In genomic region chr5:61416410-61416809, GRCh38 we compare ENCODE assay signal across 16 cellular contexts.
DNase-seq lines count a peak whose midpoint lies in the region; ATAC-seq, FAIRE-seq and TF ChIP-seq lines count a peak whose summit lies in the region.
"Had no signal": no experiment of that assay in that cellular context is flagged by ENCODE, and none has a peak within 500 bp of the region (broad histone marks: within the 10 kb centered on the region; RNA-seq: fewer than 3 reads in every experiment).

No MANE protein-coding gene starts in this region.

- H3K4me2 ChIP-seq in neural progenitor cell, result peak overlapping the region; percentile 59

- H3K9ac ChIP-seq in endodermal cell (ENCODE audit: extremely low read depth, low read length, poor library complexity, severe bottlenecking) (no peak overlapping the region), neural progenitor cell (no peak overlapping the region)

- H3K27ac ChIP-seq in endodermal cell (ENCODE audit: low read depth, low read length) (peak overlapping the region; percentile 6), neural progenitor cell (peak overlapping the region; percentile 79), small intestine (ENCODE audit: low read depth in 1 of 2, low read length in 1 of 2) (no peak overlapping the region)
- H3K27ac ChIP-seq: psoas muscle had no signal

- peaks cover 72% of the 10 kb centered on the region for H4K20me1 ChIP-seq in neural progenitor cell (ENCODE audit: low read depth)

- H3K27me3 ChIP-seq in endodermal cell (ENCODE audit: control insufficient read depth, insufficient read depth, low read length, poor library complexity, severe bottlenecking), result peaks cover 16% of the 10 kb centered on the region
- H3K27me3 ChIP-seq in neural progenitor cell, result no peaks in the 10 kb centered on the region
- no peaks in the 10 kb centered on the region for H3K27me3 ChIP-seq in small intestine (ENCODE audit: control insufficient read depth in 2 of 2, insufficient read depth in 2 of 2, low read length in 2 of 2)

- no peak overlapping the region for H2AFZ ChIP-seq in neural progenitor cell (replicated peaks)

- H3K9me3 Mint-ChIP-seq in endodermal cell, result peaks cover 4% of the 10 kb centered on the region
- H3K9me3 Mint-ChIP-seq in neural progenitor cell, result peaks cover 29% of the 10 kb centered on the region

- no peak overlapping the region for H3K4me3 Mint-ChIP-seq in endodermal cell
- no peak overlapping the region for H3K4me3 Mint-ChIP-seq in neural progenitor cell
- H3K4me3 Mint-ChIP-seq: activated naive CD8-positive, alpha-beta T cell treated with anti-CD3 and anti-CD28 coated beads for 36 hours; dendritic cell treated with granulocyte-macrophage colony-stimulating factor and Interleukin-4, amounts not matched to agents 40 ng/mL and 50 ng/mL, for 4 days; immature natural killer cell had no signal

- peaks cover 4% of the 10 kb centered on the region for H3K9me3 ChIP-seq in endodermal cell (ENCODE audit: control insufficient read depth, low read length)
- H3K9me3 ChIP-seq in neural progenitor cell (ENCODE audit: low read depth), result no peaks in the 10 kb centered on the region
- no peaks in the 10 kb centered on the region for H3K9me3 ChIP-seq in small intestine (ENCODE audit: control insufficient read depth, low read depth)

- H3K4me3 ChIP-seq in endodermal cell (ENCODE audit: low read length), result no peak overlapping the region
- H3K4me3 ChIP-seq in neural progenitor cell, result peak overlapping the region; percentile 10
- no peak overlapping the region for H3K4me3 ChIP-seq in small intestine (ENCODE audit: low read depth in 1 of 2, low read length in 2 of 2)
- H3K4me3 ChIP-seq: psoas muscle had no signal

- no peak for FAIRE-seq in small intestine (lab: Jason Lieb, UNC)

- H3K27ac Mint-ChIP-seq in endodermal cell (peak overlapping the region; percentile 71), neural progenitor cell (peak overlapping the region; percentile 46)
- H3K27ac Mint-ChIP-seq: activated naive CD8-positive, alpha-beta T cell treated with anti-CD3 and anti-CD28 coated beads for 36 hours; dendritic cell treated with granulocyte-macrophage colony-stimulating factor and Interleukin-4, amounts not matched to agents 40 ng/mL and 50 ng/mL, for 4 days; immature natural killer cell had no signal

- no peaks in the 10 kb centered on the region for H3K36me3 ChIP-seq in endodermal cell (ENCODE audit: control insufficient read depth, insufficient read depth, low read length)
- no peaks in the 10 kb centered on the region for H3K36me3 ChIP-seq in neural progenitor cell
- H3K36me3 ChIP-seq in small intestine (ENCODE audit: control insufficient read depth in 2 of 2, insufficient read depth in 2 of 2, low read length in 2 of 2), result no peaks in the 10 kb centered on the region

- H3K27me3 Mint-ChIP-seq in endodermal cell (ENCODE audit: insufficient read depth) (no peaks in the 10 kb centered on the region), neural progenitor cell (ENCODE audit: insufficient read depth, low read depth) (peaks cover 2% of the 10 kb centered on the region)
- H3K27me3 Mint-ChIP-seq: activated naive CD8-positive, alpha-beta T cell treated with anti-CD3 and anti-CD28 coated beads for 36 hours; dendritic cell treated with granulocyte-macrophage colony-stimulating factor and Interleukin-4, amounts not matched to agents 40 ng/mL and 50 ng/mL, for 4 days had no signal

- no peak for ATAC-seq in HG02870 (IDR thresholded peaks at IDR 0.05; ENCODE audit: unreplicated experiment)
- ATAC-seq: psoas muscle had no signal

- peaks cover 29% of the 10 kb centered on the region for H3F3A ChIP-seq in neural progenitor cell (ENCODE audit: low read depth)

- peaks cover 97% of the 10 kb centered on the region for H3K79me2 ChIP-seq in neural progenitor cell (ENCODE audit: low read depth)

- H3K4me1 Mint-ChIP-seq in endodermal cell, result peaks cover 31% of the 10 kb centered on the region
- H3K4me1 Mint-ChIP-seq in neural progenitor cell, result peaks cover 37% of the 10 kb centered on the region

- H3K36me3 Mint-ChIP-seq in endodermal cell (ENCODE audit: low read depth) (peaks cover 5% of the 10 kb centered on the region), neural progenitor cell (peaks cover 21% of the 10 kb centered on the region)

- DNase-seq in ELR (ENCODE audit: low read depth) (peak; percentile 12), NCI-H226 (peak; percentile 62), endodermal cell (peak; percentile 86), neural progenitor cell (ENCODE audit: low spot score) (peak; percentile 47), T-helper 1 cell (no peak), small intestine (no peak)
- no peak for DNase-seq in activated CD4-positive, CD25-positive, alpha-beta regulatory T cell (lab: John Stamatoyannopoulos, UW)
- DNase-seq: activated CD4-positive, CD25-positive, alpha-beta regulatory T cell treated with anti-CD3 and anti-CD28 coated beads, Interleukin-2, amount 50 U/mL, for 72 hours; activated naive CD8-positive, alpha-beta T cell treated with anti-CD3 and anti-CD28 coated beads for 36 hours; AML-193; DMS79 treated with DMSO at 0.1 percent for 48 hours; H7; immature natural killer cell; psoas muscle had no signal

- WGBS in endodermal cell (ENCODE audit: insufficient coverage in 1 of 2, insufficient read length in 1 of 2), 2 experiments, result 0 to 30% methylated on average over 1 of the region's 1 CpG
- WGBS in small intestine, 3 donors, result 70 to 78% (median 77%) methylated on average over 1 of the region's 1 CpG

- H3K4me1 ChIP-seq in endodermal cell (ENCODE audit: control insufficient read depth, insufficient read depth, low read length) (peaks cover 7% of the 10 kb centered on the region), neural progenitor cell (peaks cover 45% of the 10 kb centered on the region), small intestine (ENCODE audit: control insufficient read depth in 2 of 2, insufficient read depth in 1 of 2, low read depth in 1 of 2, low read length in 1 of 2) (peaks cover 3 to 6% of the 10 kb centered on the region in 2 donors)
- H3K4me1 ChIP-seq: psoas muscle had no signal

- peak; percentile 18 for TF ChIP-seq CTCF in endodermal cell (conservative IDR thresholded peaks at IDR 0.05)
- no peak for TF ChIP-seq CTCF in neural progenitor cell (IDR thresholded peaks at IDR 0.05)

Comparison
In these comparisons a context has a peak if more than half of its experiments do, and no peak if none do; other contexts are left out.
1. DNase-seq: peak in ELR (single experiment), NCI-H226 (single experiment), endodermal cell (single experiment) and neural progenitor cell (single experiment); none in activated CD4-positive, CD25-positive, alpha-beta regulatory T cell (0 of 4), T-helper 1 cell (0 of 5) and small intestine (single experiment).
2. H3K27ac ChIP-seq: peak in endodermal cell (single experiment) and neural progenitor cell (single experiment); none in small intestine (0 of 2).